8 cellular contexts compared by ENCODE assay signal in genomic region chr6:46734867-46735719, GRCh38. TPM values are rescaled to one million over a fixed set of nuclear protein-coding genes. Genes with fewer than 3 reads are reported as not detected.
DNase-seq lines count a peak whose midpoint lies in the region; ATAC-seq, FAIRE-seq and TF ChIP-seq lines count a peak whose summit lies in the region.

Gene PLA2G7, minus strand, starts transcription at chr6:46735375. Its CDS starts 12,484 bp downstream, at chr6:46722891.

- H3K14ac ChIP-seq in neuronal stem cell (ENCODE audit: low read length), result peak within 1 kb of the TSS; percentile 60

- H3K4me1 ChIP-seq in GM23338 (ENCODE audit: insufficient read depth) (peaks cover 28% of the 10 kb centered on the region), neuronal stem cell (ENCODE audit: control insufficient read depth in 2 of 2, insufficient read depth in 1 of 2, low read depth in 1 of 2, low read length in 2 of 2) (peaks cover 2 to 3% of the 10 kb centered on the region in 2 donors)

- H3K79me1 ChIP-seq in neuronal stem cell (ENCODE audit: low read depth, low read length), result no peaks in the 10 kb centered on the region

- H3K4me3 ChIP-seq in GM23338 (peak within 1 kb of the TSS; percentile 90), neuronal stem cell (ENCODE audit: low read length in 2 of 2) (peak within 1 kb of the TSS; percentile 20 to 90)

- peaks cover 27% of the 10 kb centered on the region for H3K27me3 Mint-ChIP-seq in GM23338 (ENCODE audit: insufficient read depth, low read depth, poor library complexity)

- peak within 1 kb of the TSS; percentile 99 for H3K4me2 ChIP-seq in GM23338
- H3K4me2 ChIP-seq in neuronal stem cell (ENCODE audit: insufficient read depth, low read length, poor library complexity, severe bottlenecking), result peak within 1 kb of the TSS; percentile 90

- no peaks in the 10 kb centered on the region for H3K79me2 ChIP-seq in GM23338 (replicated peaks; ENCODE audit: insufficient read depth)

- no peak within 1 kb of the TSS for H2AK5ac ChIP-seq in neuronal stem cell (ENCODE audit: low read depth, low read length)

- no peaks in the 10 kb centered on the region for H3K9me3 ChIP-seq in neuronal stem cell (replicated peaks in 1 of 2; ENCODE audit: control insufficient read depth in 2 of 2, insufficient read depth in 1 of 2, low read depth in 1 of 2, low read length in 2 of 2)

- no peaks in the 10 kb centered on the region for H3K36me3 Mint-ChIP-seq in GM23338 (ENCODE audit: low read depth)

- WGBS in neuronal stem cell (ENCODE audit: extremely low coverage in 2 of 2, insufficient read length in 2 of 2, insufficient replicate concordance in 1 of 2), 2 donors, result no CpG with 5 or more reads among the region's 73 CpGs

- H3K9me2 ChIP-seq in GM23338 (ENCODE audit: insufficient read depth), result 0 out of 2 replicates have a peak, but pooled peaks cover 5% of the 10 kb centered on the region

- H2BK12ac ChIP-seq in neuronal stem cell (ENCODE audit: low read length), result peak within 1 kb of the TSS; percentile 30

- no peaks in the 10 kb centered on the region for H4K20me1 ChIP-seq in GM23338 (replicated peaks; ENCODE audit: insufficient read depth)

- peak within 1 kb of the TSS; percentile 79 for H2BK15ac ChIP-seq in neuronal stem cell (ENCODE audit: low read length)

- peaks cover 28% of the 10 kb centered on the region for H3K27me3 ChIP-seq in GM23338 (ENCODE audit: insufficient read depth)
- H3K27me3 ChIP-seq in neuronal stem cell (ENCODE audit: control insufficient read depth in 3 of 3, insufficient read depth in 3 of 3, low read depth in 1 of 3, low read length in 3 of 3), result peaks cover 0 to 57% (median 9%) of the 10 kb centered on the region in 3 experiments

- no peaks in the 10 kb centered on the region for H3K9me3 Mint-ChIP-seq in GM23338

- peak within 1 kb of the TSS; percentile 17 for H3K23ac ChIP-seq in neuronal stem cell (ENCODE audit: low read depth, low read length, poor library complexity)

- H3K4ac ChIP-seq in neuronal stem cell (ENCODE audit: low read length), result no peak within 1 kb of the TSS

- no peak for TF ChIP-seq CTCF in GM23338 (conservative IDR thresholded peaks at IDR 0.05; ENCODE audit: low read depth in 2 of 2)

- peak within 1 kb of the TSS; percentile 64 for H2BK120ac ChIP-seq in neuronal stem cell (ENCODE audit: low read depth, low read length)

- H3K9ac ChIP-seq in neuronal stem cell (ENCODE audit: low read depth, low read length, poor library complexity), result peak within 1 kb of the TSS; percentile 93

- H4K91ac ChIP-seq in neuronal stem cell (ENCODE audit: low read depth, low read length, poor library complexity), result peak within 1 kb of the TSS; percentile 88

- no peak within 1 kb of the TSS for H4K8ac ChIP-seq in neuronal stem cell (ENCODE audit: low read depth, low read length)

- H3K27ac ChIP-seq in GM23338 (ENCODE audit: low read depth) (no peak within 1 kb of the TSS), neuronal stem cell (replicated peaks; ENCODE audit: low read length) (no peak within 1 kb of the TSS)

- peak within 1 kb of the TSS; percentile 55 for H2BK5ac ChIP-seq in neuronal stem cell (ENCODE audit: low read length)

- H3K36me3 ChIP-seq in GM23338 (ENCODE audit: insufficient read depth), result no peaks in the 10 kb centered on the region
- H3K36me3 ChIP-seq in neuronal stem cell (replicated peaks in 1 of 2; ENCODE audit: control insufficient read depth in 2 of 2, insufficient read depth in 2 of 2, low read length in 2 of 2), result no peaks in the 10 kb centered on the region

- ATAC-seq in GM23338 (peak; percentile 83), GM21423 (IDR thresholded peaks at IDR 0.05; ENCODE audit: unreplicated experiment) (no peak), GM18868 (IDR thresholded peaks at IDR 0.05; ENCODE audit: unreplicated experiment) (no peak)

- no peak for FAIRE-seq in frontal cortex (lab: Jason Lieb, UNC)

- peaks cover 27% of the 10 kb centered on the region for H3K4me1 Mint-ChIP-seq in GM23338

- DNase-seq in GM23338 (ENCODE audit: low spot score) (peak; percentile 78), SW480 (ENCODE audit: low spot score) (peak; percentile 45), frontal cortex (ENCODE audit: low spot score in 2 of 2) (peak; percentile 32 to 35), neuronal stem cell (ENCODE audit: low spot score) (peak; percentile 60), T-helper 1 cell (no peak), NK-92 (lab: John Stamatoyannopoulos, UW; ENCODE audit: unreplicated experiment) (no peak)

- no peak within 1 kb of the TSS for H3K27ac Mint-ChIP-seq in GM23338

- H2AFZ ChIP-seq in GM23338 (peak within 1 kb of the TSS; percentile 100), neuronal stem cell (ENCODE audit: low read length) (peak within 1 kb of the TSS; percentile 92)

- peak within 1 kb of the TSS; percentile 90 for H3K4me3 Mint-ChIP-seq in GM23338

- peak within 1 kb of the TSS; percentile 97 for H3K18ac ChIP-seq in neuronal stem cell (ENCODE audit: low read length)

- H3F3A ChIP-seq in GM23338 (replicated peaks; ENCODE audit: low read depth), result no peaks in the 10 kb centered on the region

TF ChIP-seq in GM23338, 12 proteins besides CTCF, POLR2A, EP300 and RAD21 (continues in another document):
- no peak for TF ChIP-seq STAT1 (IDR thresholded peaks at IDR 0.05; ENCODE audit: unreplicated experiment)
- TF ChIP-seq NANOG (IDR thresholded peaks at IDR 0.05; ENCODE audit: borderline replicate concordance), result no peak
- TF ChIP-seq JUNB (IDR thresholded peaks at IDR 0.05; ENCODE audit: unreplicated experiment), result no peak
- no peak for TF ChIP-seq EZH2 (IDR thresholded peaks at IDR 0.05; ENCODE audit: low read depth, unreplicated experiment)
- no peak for TF ChIP-seq EZH2phosphoT487 (IDR thresholded peaks at IDR 0.05; ENCODE audit: unreplicated experiment)
- TF ChIP-seq, protein P1, sequence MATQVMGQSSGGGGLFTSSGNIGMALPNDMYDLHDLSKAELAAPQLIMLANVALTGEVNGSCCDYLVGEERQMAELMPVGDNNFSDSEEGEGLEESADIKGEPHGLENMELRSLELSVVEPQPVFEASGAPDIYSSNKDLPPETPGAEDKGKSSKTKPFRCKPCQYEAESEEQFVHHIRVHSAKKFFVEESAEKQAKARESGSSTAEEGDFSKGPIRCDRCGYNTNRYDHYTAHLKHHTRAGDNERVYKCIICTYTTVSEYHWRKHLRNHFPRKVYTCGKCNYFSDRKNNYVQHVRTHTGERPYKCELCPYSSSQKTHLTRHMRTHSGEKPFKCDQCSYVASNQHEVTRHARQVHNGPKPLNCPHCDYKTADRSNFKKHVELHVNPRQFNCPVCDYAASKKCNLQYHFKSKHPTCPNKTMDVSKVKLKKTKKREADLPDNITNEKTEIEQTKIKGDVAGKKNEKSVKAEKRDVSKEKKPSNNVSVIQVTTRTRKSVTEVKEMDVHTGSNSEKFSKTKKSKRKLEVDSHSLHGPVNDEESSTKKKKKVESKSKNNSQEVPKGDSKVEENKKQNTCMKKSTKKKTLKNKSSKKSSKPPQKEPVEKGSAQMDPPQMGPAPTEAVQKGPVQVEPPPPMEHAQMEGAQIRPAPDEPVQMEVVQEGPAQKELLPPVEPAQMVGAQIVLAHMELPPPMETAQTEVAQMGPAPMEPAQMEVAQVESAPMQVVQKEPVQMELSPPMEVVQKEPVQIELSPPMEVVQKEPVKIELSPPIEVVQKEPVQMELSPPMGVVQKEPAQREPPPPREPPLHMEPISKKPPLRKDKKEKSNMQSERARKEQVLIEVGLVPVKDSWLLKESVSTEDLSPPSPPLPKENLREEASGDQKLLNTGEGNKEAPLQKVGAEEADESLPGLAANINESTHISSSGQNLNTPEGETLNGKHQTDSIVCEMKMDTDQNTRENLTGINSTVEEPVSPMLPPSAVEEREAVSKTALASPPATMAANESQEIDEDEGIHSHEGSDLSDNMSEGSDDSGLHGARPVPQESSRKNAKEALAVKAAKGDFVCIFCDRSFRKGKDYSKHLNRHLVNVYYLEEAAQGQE (IDR thresholded peaks at IDR 0.05; ENCODE audit: unreplicated experiment), result no peak
- no peak for TF ChIP-seq ZNF331 (CRISPR knock-in tag; IDR thresholded peaks at IDR 0.05; ENCODE audit: low read depth)
- TF ChIP-seq, protein P2, sequence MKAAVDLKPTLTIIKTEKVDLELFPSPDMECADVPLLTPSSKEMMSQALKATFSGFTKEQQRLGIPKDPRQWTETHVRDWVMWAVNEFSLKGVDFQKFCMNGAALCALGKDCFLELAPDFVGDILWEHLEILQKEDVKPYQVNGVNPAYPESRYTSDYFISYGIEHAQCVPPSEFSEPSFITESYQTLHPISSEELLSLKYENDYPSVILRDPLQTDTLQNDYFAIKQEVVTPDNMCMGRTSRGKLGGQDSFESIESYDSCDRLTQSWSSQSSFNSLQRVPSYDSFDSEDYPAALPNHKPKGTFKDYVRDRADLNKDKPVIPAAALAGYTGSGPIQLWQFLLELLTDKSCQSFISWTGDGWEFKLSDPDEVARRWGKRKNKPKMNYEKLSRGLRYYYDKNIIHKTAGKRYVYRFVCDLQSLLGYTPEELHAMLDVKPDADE (IDR thresholded peaks at IDR 0.05), result no peak

RNA-seq across cellular contexts. Expression of gene PLA2G7, which starts in this region (rescaled TPM):
- 1.7 and 2.8 TPM in 2 replicates for total RNA-seq in GM23338 (2014; rRNA removed; shearing (Covaris generic))
- polyA plus RNA-seq in GM23338 (2016; fragmentation: Nextera tagmentation; extraction: Ambion mirVana), result 2.3 and 2.4 TPM in 2 replicates
- 1.6 TPM for total RNA-seq in frontal cortex
- 2.5 TPM for polyA plus RNA-seq in neuronal stem cell (2013, experiment 1 of 2)
- 2.6 TPM for polyA plus RNA-seq in neuronal stem cell (2013, experiment 2 of 2)

Comparison
In these comparisons a context has a peak if more than half of its experiments do, and no peak if none do; other contexts are left out.
1. DNase-seq: peak in GM23338 (single experiment), SW480 (single experiment), frontal cortex (2 of 2) and neuronal stem cell (single experiment); none in T-helper 1 cell (0 of 5) and NK-92 (single experiment).